Comparison of ENCODE assay signal across 28 cellular contexts in the genomic region with DNA sequence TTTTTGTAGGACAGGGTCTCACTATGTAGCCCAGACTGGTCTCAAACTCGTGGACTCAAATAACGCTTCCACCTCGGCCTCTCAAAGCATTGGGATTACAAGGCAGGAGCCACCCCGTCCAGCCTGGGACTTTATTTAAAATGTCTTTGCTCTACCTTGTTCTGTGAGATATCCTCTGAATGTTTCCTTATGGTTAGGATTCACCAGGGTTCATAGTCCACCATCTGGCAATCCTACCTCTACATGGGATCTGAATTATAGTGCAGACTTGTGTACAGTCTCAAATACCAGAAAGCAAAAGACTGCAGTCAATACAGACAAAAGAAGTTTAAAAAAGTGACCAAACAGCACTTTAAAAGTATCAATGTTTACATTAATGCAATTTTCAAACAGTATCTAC. TPM values are rescaled to one million over a fixed set of nuclear protein-coding genes. Genes with fewer than 3 reads are reported as not detected.
"Had no signal": no experiment of that assay in that cellular context is flagged by ENCODE, and none has a peak within 500 bp of the region (broad histone marks: within the 10 kb centered on the region; RNA-seq: fewer than 3 reads in every experiment).

No MANE protein-coding gene starts in this region.

- H3K36me3 ChIP-seq: colonic mucosa had no signal

- H3K27me3 ChIP-seq: colonic mucosa, esophagus squamous epithelium, gastrocnemius medialis, heart right ventricle, left lung had no signal

- H3K27ac Mint-ChIP-seq: dendritic cell treated with granulocyte-macrophage colony-stimulating factor and Interleukin-4, amounts not matched to agents 40 ng/mL and 50 ng/mL, for 4 days; effector memory CD8-positive, alpha-beta T cell; mesothelial cell of epicardium had no signal

- H3K9me3 Mint-ChIP-seq: dendritic cell treated with granulocyte-macrophage colony-stimulating factor and Interleukin-4, amounts not matched to agents 40 ng/mL and 50 ng/mL, for 4 days; effector memory CD8-positive, alpha-beta T cell; mesothelial cell of epicardium had no signal

- H3K27ac ChIP-seq: colonic mucosa, epithelial cell of prostate, esophagus squamous epithelium, gastrocnemius medialis, heart right ventricle, left lung, lower lobe of right lung had no signal

- ATAC-seq: effector memory CD8-positive, alpha-beta T cell; esophagus mucosa; gastrocnemius medialis; heart right ventricle; left lung; left ventricle myocardium superior; lower lobe of right lung had no signal

- H3K4me3 ChIP-seq: colonic mucosa, esophagus squamous epithelium, gastrocnemius medialis, heart right ventricle, left lung, lower lobe of right lung had no signal

- H3K4me1 ChIP-seq: colonic mucosa, left lung had no signal

- H3K9me3 ChIP-seq: colonic mucosa, esophagus squamous epithelium, gastrocnemius medialis, heart right ventricle, left lung, lower lobe of right lung had no signal

- H3K4me3 Mint-ChIP-seq: dendritic cell treated with granulocyte-macrophage colony-stimulating factor and Interleukin-4, amounts not matched to agents 40 ng/mL and 50 ng/mL, for 4 days; effector memory CD8-positive, alpha-beta T cell; mesothelial cell of epicardium had no signal

- DNase-seq: cerebellar nuclear complex; colonic mucosa; cortex of kidney; effector CD8-positive, alpha-beta T cell; effector memory CD8-positive, alpha-beta T cell; erythroblast; esophagus squamous epithelium; foreskin fibroblast; foreskin melanocyte; gastrocnemius medialis; glutamatergic neuron; head of caudate nucleus; heart right ventricle; hippocampal formation; left lung; left ventricle myocardium superior; lower lobe of right lung; mesenchymal stem cell had no signal

- H3K27me3 Mint-ChIP-seq: dendritic cell treated with granulocyte-macrophage colony-stimulating factor and Interleukin-4, amounts not matched to agents 40 ng/mL and 50 ng/mL, for 4 days; effector memory CD8-positive, alpha-beta T cell had no signal

- FAIRE-seq: keratinocyte had no signal

RNA-seq across cellular contexts. Expression of a gene that starts 12.8 kb away (rescaled TPM):
- total RNA-seq: chondrocyte, colonic mucosa, dermis microvascular lymphatic vessel endothelial cell, esophagus squamous epithelium, glomerular endothelial cell, kidney epithelial cell, lung microvascular endothelial cell had no signal
- polyA plus RNA-seq: keratinocyte had no signal
